ENCODE assay signal across 6 cellular contexts in the genomic region with DNA sequence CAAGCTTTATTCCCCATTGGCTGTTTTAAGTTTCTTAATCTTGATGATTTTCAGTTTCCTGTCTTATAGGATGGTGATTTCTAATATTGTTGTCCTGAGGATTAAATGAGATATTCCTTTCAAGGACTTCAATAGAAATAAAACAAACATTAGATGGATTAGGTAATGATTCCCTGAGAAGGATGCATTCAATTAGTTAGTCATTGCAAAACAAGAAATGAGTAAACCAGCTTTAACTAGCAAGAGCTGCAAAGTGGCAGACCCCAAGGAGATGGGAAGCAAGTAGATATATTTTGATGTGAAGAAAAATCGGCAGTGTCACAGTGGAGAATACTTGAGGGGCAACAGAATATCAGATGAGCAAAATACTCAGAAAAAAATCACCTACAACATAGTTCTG.
"Had no signal": no experiment of that assay in that cellular context is flagged by ENCODE, and none has a peak within 500 bp of the region (broad histone marks: within the 10 kb centered on the region; RNA-seq: fewer than 3 reads in every experiment).

No MANE protein-coding gene starts in this region.

- DNase-seq: H9, HCEC 1CT, KBM-7 had no signal

- H3K27ac ChIP-seq: HL-60 had no signal

- H3K4me3 ChIP-seq: GM23338 had no signal

- ATAC-seq: GM23338, HepG2 had no signal

- H2AFZ ChIP-seq: GM23338 had no signal

- H3K4me2 ChIP-seq: GM23338 had no signal
